Comparison of ENCODE assay signal across 2 cellular contexts in the genomic region with DNA sequence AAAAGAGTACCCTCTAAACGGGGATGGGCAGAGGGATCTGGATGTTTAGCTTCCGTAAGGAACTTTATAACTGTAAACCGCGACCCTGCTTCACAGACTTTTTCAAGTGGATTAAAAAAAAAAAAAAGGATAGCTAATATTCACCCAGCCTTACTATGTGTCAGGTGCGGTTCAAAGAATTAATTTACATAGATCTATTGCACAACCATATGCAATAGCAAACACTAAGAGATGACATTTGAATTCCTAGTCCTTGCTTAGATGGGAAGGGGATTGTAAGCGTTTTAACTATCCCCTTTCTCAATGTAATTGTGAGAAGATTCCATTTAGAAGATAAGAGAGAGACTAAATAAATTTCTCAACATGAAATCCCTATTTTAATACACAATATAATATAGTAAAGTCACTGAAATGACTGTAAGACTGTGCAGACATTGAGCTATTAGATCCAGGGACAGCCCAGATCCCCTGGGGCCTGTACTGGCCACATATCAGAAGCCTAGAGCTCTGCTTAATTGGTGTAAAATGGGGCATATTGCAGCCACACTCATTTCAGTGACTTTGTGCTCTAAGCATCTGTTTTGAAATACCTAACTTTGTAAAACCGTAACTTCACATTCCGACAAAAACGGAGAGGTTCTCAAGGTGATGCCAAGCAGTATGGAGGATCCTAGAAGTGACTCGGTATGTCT.
A peak's percentile ranks its signal among the peaks of the same experiment; 100 is the strongest.
TF ChIP-seq lines count a peak whose summit lies in the region.

No MANE protein-coding gene starts in this region.

TF ChIP-seq in WTC11, 78 proteins besides CTCF, POLR2A, EP300 and RAD21 (continues in another document):
- TF ChIP-seq NFE2L1 (CRISPR knock-in tag; IDR thresholded peaks at IDR 0.05) (no peak), JAZF1 (CRISPR knock-in tag; IDR thresholded peaks at IDR 0.05) (no peak), CREM (CRISPR knock-in tag; IDR thresholded peaks at IDR 0.05) (no peak), EMX1 (CRISPR knock-in tag; IDR thresholded peaks at IDR 0.05) (no peak), OVOL2 (CRISPR knock-in tag; IDR thresholded peaks at IDR 0.05; ENCODE audit: borderline replicate concordance) (no peak), FOXP1 (CRISPR knock-in tag; IDR thresholded peaks at IDR 0.05; ENCODE audit: borderline replicate concordance) (no peak), KAT7 (CRISPR knock-in tag; IDR thresholded peaks at IDR 0.05; ENCODE audit: borderline replicate concordance) (no peak), SMAD4 (CRISPR knock-in tag; IDR thresholded peaks at IDR 0.05) (no peak)
- TF ChIP-seq, protein P1, sequence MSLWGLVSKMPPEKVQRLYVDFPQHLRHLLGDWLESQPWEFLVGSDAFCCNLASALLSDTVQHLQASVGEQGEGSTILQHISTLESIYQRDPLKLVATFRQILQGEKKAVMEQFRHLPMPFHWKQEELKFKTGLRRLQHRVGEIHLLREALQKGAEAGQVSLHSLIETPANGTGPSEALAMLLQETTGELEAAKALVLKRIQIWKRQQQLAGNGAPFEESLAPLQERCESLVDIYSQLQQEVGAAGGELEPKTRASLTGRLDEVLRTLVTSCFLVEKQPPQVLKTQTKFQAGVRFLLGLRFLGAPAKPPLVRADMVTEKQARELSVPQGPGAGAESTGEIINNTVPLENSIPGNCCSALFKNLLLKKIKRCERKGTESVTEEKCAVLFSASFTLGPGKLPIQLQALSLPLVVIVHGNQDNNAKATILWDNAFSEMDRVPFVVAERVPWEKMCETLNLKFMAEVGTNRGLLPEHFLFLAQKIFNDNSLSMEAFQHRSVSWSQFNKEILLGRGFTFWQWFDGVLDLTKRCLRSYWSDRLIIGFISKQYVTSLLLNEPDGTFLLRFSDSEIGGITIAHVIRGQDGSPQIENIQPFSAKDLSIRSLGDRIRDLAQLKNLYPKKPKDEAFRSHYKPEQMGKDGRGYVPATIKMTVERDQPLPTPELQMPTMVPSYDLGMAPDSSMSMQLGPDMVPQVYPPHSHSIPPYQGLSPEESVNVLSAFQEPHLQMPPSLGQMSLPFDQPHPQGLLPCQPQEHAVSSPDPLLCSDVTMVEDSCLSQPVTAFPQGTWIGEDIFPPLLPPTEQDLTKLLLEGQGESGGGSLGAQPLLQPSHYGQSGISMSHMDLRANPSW (CRISPR knock-in tag; conservative IDR thresholded peaks at IDR 0.05; ENCODE audit: low read depth) = no peak
- TF ChIP-seq, protein P2, sequence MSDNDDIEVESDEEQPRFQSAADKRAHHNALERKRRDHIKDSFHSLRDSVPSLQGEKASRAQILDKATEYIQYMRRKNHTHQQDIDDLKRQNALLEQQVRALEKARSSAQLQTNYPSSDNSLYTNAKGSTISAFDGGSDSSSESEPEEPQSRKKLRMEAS (CRISPR knock-in tag; IDR thresholded peaks at IDR 0.05) = no peak
- TF ChIP-seq, protein P3, sequence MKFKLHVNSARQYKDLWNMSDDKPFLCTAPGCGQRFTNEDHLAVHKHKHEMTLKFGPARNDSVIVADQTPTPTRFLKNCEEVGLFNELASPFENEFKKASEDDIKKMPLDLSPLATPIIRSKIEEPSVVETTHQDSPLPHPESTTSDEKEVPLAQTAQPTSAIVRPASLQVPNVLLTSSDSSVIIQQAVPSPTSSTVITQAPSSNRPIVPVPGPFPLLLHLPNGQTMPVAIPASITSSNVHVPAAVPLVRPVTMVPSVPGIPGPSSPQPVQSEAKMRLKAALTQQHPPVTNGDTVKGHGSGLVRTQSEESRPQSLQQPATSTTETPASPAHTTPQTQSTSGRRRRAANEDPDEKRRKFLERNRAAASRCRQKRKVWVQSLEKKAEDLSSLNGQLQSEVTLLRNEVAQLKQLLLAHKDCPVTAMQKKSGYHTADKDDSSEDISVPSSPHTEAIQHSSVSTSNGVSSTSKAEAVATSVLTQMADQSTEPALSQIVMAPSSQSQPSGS (CRISPR knock-in tag; IDR thresholded peaks at IDR 0.05; ENCODE audit: borderline replicate concordance, low read depth) = no peak
- TF ChIP-seq, protein P4, sequence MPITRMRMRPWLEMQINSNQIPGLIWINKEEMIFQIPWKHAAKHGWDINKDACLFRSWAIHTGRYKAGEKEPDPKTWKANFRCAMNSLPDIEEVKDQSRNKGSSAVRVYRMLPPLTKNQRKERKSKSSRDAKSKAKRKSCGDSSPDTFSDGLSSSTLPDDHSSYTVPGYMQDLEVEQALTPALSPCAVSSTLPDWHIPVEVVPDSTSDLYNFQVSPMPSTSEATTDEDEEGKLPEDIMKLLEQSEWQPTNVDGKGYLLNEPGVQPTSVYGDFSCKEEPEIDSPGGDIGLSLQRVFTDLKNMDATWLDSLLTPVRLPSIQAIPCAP (CRISPR knock-in tag; IDR thresholded peaks at IDR 0.05) = no peak
- TF ChIP-seq, protein P5, sequence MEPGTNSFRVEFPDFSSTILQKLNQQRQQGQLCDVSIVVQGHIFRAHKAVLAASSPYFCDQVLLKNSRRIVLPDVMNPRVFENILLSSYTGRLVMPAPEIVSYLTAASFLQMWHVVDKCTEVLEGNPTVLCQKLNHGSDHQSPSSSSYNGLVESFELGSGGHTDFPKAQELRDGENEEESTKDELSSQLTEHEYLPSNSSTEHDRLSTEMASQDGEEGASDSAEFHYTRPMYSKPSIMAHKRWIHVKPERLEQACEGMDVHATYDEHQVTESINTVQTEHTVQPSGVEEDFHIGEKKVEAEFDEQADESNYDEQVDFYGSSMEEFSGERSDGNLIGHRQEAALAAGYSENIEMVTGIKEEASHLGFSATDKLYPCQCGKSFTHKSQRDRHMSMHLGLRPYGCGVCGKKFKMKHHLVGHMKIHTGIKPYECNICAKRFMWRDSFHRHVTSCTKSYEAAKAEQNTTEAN (CRISPR knock-in tag; IDR thresholded peaks at IDR 0.05) = no peak
- TF ChIP-seq, protein P6, sequence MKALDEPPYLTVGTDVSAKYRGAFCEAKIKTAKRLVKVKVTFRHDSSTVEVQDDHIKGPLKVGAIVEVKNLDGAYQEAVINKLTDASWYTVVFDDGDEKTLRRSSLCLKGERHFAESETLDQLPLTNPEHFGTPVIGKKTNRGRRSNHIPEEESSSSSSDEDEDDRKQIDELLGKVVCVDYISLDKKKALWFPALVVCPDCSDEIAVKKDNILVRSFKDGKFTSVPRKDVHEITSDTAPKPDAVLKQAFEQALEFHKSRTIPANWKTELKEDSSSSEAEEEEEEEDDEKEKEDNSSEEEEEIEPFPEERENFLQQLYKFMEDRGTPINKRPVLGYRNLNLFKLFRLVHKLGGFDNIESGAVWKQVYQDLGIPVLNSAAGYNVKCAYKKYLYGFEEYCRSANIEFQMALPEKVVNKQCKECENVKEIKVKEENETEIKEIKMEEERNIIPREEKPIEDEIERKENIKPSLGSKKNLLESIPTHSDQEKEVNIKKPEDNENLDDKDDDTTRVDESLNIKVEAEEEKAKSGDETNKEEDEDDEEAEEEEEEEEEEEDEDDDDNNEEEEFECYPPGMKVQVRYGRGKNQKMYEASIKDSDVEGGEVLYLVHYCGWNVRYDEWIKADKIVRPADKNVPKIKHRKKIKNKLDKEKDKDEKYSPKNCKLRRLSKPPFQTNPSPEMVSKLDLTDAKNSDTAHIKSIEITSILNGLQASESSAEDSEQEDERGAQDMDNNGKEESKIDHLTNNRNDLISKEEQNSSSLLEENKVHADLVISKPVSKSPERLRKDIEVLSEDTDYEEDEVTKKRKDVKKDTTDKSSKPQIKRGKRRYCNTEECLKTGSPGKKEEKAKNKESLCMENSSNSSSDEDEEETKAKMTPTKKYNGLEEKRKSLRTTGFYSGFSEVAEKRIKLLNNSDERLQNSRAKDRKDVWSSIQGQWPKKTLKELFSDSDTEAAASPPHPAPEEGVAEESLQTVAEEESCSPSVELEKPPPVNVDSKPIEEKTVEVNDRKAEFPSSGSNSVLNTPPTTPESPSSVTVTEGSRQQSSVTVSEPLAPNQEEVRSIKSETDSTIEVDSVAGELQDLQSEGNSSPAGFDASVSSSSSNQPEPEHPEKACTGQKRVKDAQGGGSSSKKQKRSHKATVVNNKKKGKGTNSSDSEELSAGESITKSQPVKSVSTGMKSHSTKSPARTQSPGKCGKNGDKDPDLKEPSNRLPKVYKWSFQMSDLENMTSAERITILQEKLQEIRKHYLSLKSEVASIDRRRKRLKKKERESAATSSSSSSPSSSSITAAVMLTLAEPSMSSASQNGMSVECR (CRISPR knock-in tag; IDR thresholded peaks at IDR 0.05; ENCODE audit: borderline replicate concordance) = no peak

TF ChIP-seq in HepG2, 621 proteins besides CTCF, POLR2A, EP300 and RAD21:
- no peak for TF ChIP-seq ZNF556 (CRISPR knock-in tag; IDR thresholded peaks at IDR 0.05; ENCODE audit: borderline replicate concordance)
- peak; percentile 61 for TF ChIP-seq CEBPG (CRISPR knock-in tag; IDR thresholded peaks at IDR 0.05)
- TF ChIP-seq CEBPB (IDR thresholded peaks at IDR 0.05; ENCODE audit: borderline replicate concordance, low read depth, low read length) = peak; percentile 86
- TF ChIP-seq MZF1 (CRISPR knock-in tag; IDR thresholded peaks at IDR 0.05; ENCODE audit: borderline replicate concordance) = no peak
- TF ChIP-seq, protein P7, sequence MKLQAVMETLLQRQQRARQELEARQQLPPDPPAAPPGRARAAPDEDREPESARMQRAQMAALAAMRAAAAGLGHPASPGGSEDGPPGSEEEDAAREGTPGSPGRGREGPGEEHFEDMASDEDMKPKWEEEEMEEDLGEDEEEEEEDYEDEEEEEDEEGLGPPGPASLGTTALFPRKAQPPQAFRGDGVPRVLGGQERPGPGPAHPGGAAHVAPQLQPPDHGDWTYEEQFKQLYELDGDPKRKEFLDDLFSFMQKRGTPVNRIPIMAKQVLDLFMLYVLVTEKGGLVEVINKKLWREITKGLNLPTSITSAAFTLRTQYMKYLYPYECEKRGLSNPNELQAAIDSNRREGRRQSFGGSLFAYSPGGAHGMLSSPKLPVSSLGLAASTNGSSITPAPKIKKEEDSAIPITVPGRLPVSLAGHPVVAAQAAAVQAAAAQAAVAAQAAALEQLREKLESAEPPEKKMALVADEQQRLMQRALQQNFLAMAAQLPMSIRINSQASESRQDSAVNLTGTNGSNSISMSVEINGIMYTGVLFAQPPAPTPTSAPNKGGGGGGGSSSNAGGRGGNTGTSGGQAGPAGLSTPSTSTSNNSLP (IDR thresholded peaks at IDR 0.05; ENCODE audit: low read depth, low read length) = peak; percentile 32; the same call in 1 of the 2 replicates
- no peak for TF ChIP-seq HNRNPL (IDR thresholded peaks at IDR 0.05; ENCODE audit: low read depth, low read length)
